In genomic region chr20:18718129-18718528, GRCh38 we compare ENCODE assay signal across 2 cellular contexts.
TF ChIP-seq lines count a peak whose summit lies in the region.

No MANE protein-coding gene starts in this region.

TF ChIP-seq in HepG2, 621 proteins besides CTCF, POLR2A, EP300 and RAD21 (continued from another document):
- TF ChIP-seq THAP8 (CRISPR knock-in tag; IDR thresholded peaks at IDR 0.05; ENCODE audit: borderline replicate concordance) (no peak), TP53 (CRISPR knock-in tag; conservative IDR thresholded peaks at IDR 0.05) (no peak), FOXM1 (CRISPR knock-in tag; IDR thresholded peaks at IDR 0.05) (no peak), ZNF335 (CRISPR knock-in tag; IDR thresholded peaks at IDR 0.05) (no peak)

TF ChIP-seq in GM12878, 131 proteins besides CTCF, POLR2A, EP300 and RAD21 (continued from another document):
- no peak for TF ChIP-seq REST (IDR thresholded peaks at IDR 0.05; ENCODE audit: low read depth, low read length)
